In genomic region chr1:108478429-108479015, GRCh38 we compare ENCODE assay signal across 1 cellular context.
TF ChIP-seq lines count a peak whose summit lies in the region.

No MANE protein-coding gene starts in this region.

TF ChIP-seq in HEK293, 187 proteins besides CTCF, POLR2A, EP300 and RAD21 (continued from another document):
- no peak for TF ChIP-seq ZNF488 (tag by site-specific recombination; IDR thresholded peaks at IDR 0.05)
